ENCODE assay signal across 9 cellular contexts in genomic region chr6:169529931-169530761, GRCh38.
DNase-seq lines count a peak whose midpoint lies in the region; ATAC-seq and TF ChIP-seq lines count a peak whose summit lies in the region.
"Had no signal": no experiment of that assay in that cellular context is flagged by ENCODE, and none has a peak within 500 bp of the region (broad histone marks: within the 10 kb centered on the region; RNA-seq: fewer than 3 reads in every experiment).

No MANE protein-coding gene starts in this region.

- DNase-seq in EL = peak; percentile 82
- peak; percentile 61 for DNase-seq in PC-3
- no peak for DNase-seq in esophagus squamous epithelium (lab: John Stamatoyannopoulos, UW)
- no peak for DNase-seq in amniotic stem cell (lab: John Stamatoyannopoulos, UW)
- DNase-seq in OCI-LY7 (ENCODE audit: low spot score) = no peak
- DNase-seq: effector memory CD4-positive, alpha-beta T cell had no signal

- H3K36me3 ChIP-seq in PC-3 (ENCODE audit: low read depth, low read length) = no peaks in the 10 kb centered on the region
- no peaks in the 10 kb centered on the region for H3K36me3 ChIP-seq in esophagus squamous epithelium
- H3K36me3 ChIP-seq in rectal smooth muscle tissue (ENCODE audit: control insufficient read depth, insufficient read depth, low read length) = no peaks in the 10 kb centered on the region
- no peaks in the 10 kb centered on the region for H3K36me3 ChIP-seq in OCI-LY7 (ENCODE audit: insufficient read depth, low read length)

- H3K9me2 ChIP-seq in PC-3 (replicated peaks; ENCODE audit: low read length) (no peaks in the 10 kb centered on the region), OCI-LY7 (ENCODE audit: insufficient read depth, low read length) (no peaks in the 10 kb centered on the region)

- H3K27me3 ChIP-seq in PC-3 (ENCODE audit: low read length) (no peaks in the 10 kb centered on the region), esophagus squamous epithelium (no peaks in the 10 kb centered on the region), rectal smooth muscle tissue (ENCODE audit: control insufficient read depth, insufficient read depth, low read length) (no peaks in the 10 kb centered on the region)

- no peak overlapping the region for H3K9ac ChIP-seq in PC-3 (ENCODE audit: low read length)
- no peak overlapping the region for H3K9ac ChIP-seq in rectal smooth muscle tissue (ENCODE audit: low read length)

- H3K27ac ChIP-seq in PC-3 (ENCODE audit: low read length) (peak overlapping the region; percentile 20; the same call in 1 of the 2 replicates), esophagus squamous epithelium (peak overlapping the region in 3 of 4 donors; percentile 53 to 70 (median 67)), rectal smooth muscle tissue (ENCODE audit: low read depth, low read length) (peak overlapping the region; percentile 86), OCI-LY7 (ENCODE audit: low read depth, low read length, poor library complexity, severe bottlenecking) (no peak overlapping the region)

- 58 to 83% methylated on average over 11 to 13 of the region's 13 CpGs for WGBS in esophagus squamous epithelium, 2 donors

- BruUV-seq in PC-3 (replicated peaks; lab: Mats Ljungman, UMichigan) = no TSS peak
- no TSS peak for BruUV-seq in OCI-LY7 (replicated peaks; lab: Mats Ljungman, UMichigan)

- no peaks in the 10 kb centered on the region for H3F3A ChIP-seq in PC-3 (ENCODE audit: low read length, unreplicated experiment)

- intact Hi-C loops in PC-3 (cut with micrococcal nuclease) (loop anchor here (5.0 kb wide), 1 partner anchor 87 kb away; no protein-coding TSS in a partner anchor), esophagus squamous epithelium (cut with DNase I) (no loop called here), OCI-LY7 (cut with micrococcal nuclease; ENCODE audit: unreplicated experiment) (no loop called here)

- H3K4me3 ChIP-seq in PC-3 (ENCODE audit: low read length) (no peak overlapping the region), esophagus squamous epithelium (no peak overlapping the region), rectal smooth muscle tissue (ENCODE audit: low read length) (no peak overlapping the region), OCI-LY7 (ENCODE audit: low read depth, low read length, poor library complexity, severe bottlenecking) (no peak overlapping the region)

- POLR2A ChIA-PET in PC-3 (lab: Charles Lee; ENCODE audit: unreplicated experiment) = no interaction called here
- POLR2A ChIA-PET in OCI-LY7 (lab: Charles Lee) = interaction anchor here (0.9 kb wide), 1 partner anchor 10 kb away, joined by 3 read pairs; no protein-coding TSS in a partner anchor

- TF ChIP-seq CTCF in PC-3 (conservative IDR thresholded peaks at IDR 0.05; ENCODE audit: low read depth, low read length) (no peak), esophagus squamous epithelium (IDR thresholded peaks at IDR 0.05) (no peak), OCI-LY7 (conservative IDR thresholded peaks at IDR 0.05; ENCODE audit: low read length) (no peak)

- TF ChIP-seq POLR2A in esophagus squamous epithelium (IDR thresholded peaks at IDR 0.05) = no peak

- no peaks in the 10 kb centered on the region for H3K9me3 ChIP-seq in PC-3 (ENCODE audit: low read length)
- peaks cover 0 to 13% (median 0%) of the 10 kb centered on the region in 3 donors for H3K9me3 ChIP-seq in esophagus squamous epithelium
- H3K9me3 ChIP-seq in OCI-LY7 (ENCODE audit: low read length) = no peaks in the 10 kb centered on the region

- H3K4me2 ChIP-seq in PC-3 (ENCODE audit: low read length) (peak overlapping the region; percentile 46), OCI-LY7 (ENCODE audit: low read length) (no peak overlapping the region)

- H4K20me1 ChIP-seq in PC-3 (ENCODE audit: low read length) (no peaks in the 10 kb centered on the region), OCI-LY7 (ENCODE audit: insufficient read depth, low read length) (no peaks in the 10 kb centered on the region)

- H3K4me1 ChIP-seq in PC-3 (ENCODE audit: insufficient read depth, low read length) (peaks cover 18% of the 10 kb centered on the region), esophagus squamous epithelium (peaks cover 0 to 13% (median 0%) of the 10 kb centered on the region in 3 donors), rectal smooth muscle tissue (ENCODE audit: control insufficient read depth, insufficient read depth, low read length) (peaks cover 17% of the 10 kb centered on the region), OCI-LY7 (ENCODE audit: insufficient read depth, low read length, poor library complexity, severe bottlenecking) (no peaks in the 10 kb centered on the region)

- H3K79me2 ChIP-seq in PC-3 (ENCODE audit: low read length) (no peaks in the 10 kb centered on the region), OCI-LY7 (ENCODE audit: insufficient read depth, low read depth, low read length) (no peaks in the 10 kb centered on the region)

- CTCF ChIA-PET in PC-3 (lab: Charles Lee) = no interaction called here
- CTCF ChIA-PET in OCI-LY7 (lab: Charles Lee; ENCODE audit: unreplicated experiment) = no interaction called here

- no peak overlapping the region for H2AFZ ChIP-seq in PC-3 (ENCODE audit: low read length)
- H2AFZ ChIP-seq in OCI-LY7 (ENCODE audit: low read length) = no peak overlapping the region

- ATAC-seq in PC-3 (peak; percentile 77), HG03108 (IDR thresholded peaks at IDR 0.05; ENCODE audit: unreplicated experiment) (no peak), GM21576 (IDR thresholded peaks at IDR 0.05; ENCODE audit: unreplicated experiment) (no peak)

Comparison
In these comparisons a context has a peak if more than half of its experiments do, and no peak if none do; other contexts are left out.
1. DNase-seq: peak in EL (single experiment) and PC-3 (single experiment); none in esophagus squamous epithelium (single experiment), amniotic stem cell (single experiment) and OCI-LY7 (single experiment).